Comparison of ENCODE assay signal across 2 cellular contexts in the genomic region with DNA sequence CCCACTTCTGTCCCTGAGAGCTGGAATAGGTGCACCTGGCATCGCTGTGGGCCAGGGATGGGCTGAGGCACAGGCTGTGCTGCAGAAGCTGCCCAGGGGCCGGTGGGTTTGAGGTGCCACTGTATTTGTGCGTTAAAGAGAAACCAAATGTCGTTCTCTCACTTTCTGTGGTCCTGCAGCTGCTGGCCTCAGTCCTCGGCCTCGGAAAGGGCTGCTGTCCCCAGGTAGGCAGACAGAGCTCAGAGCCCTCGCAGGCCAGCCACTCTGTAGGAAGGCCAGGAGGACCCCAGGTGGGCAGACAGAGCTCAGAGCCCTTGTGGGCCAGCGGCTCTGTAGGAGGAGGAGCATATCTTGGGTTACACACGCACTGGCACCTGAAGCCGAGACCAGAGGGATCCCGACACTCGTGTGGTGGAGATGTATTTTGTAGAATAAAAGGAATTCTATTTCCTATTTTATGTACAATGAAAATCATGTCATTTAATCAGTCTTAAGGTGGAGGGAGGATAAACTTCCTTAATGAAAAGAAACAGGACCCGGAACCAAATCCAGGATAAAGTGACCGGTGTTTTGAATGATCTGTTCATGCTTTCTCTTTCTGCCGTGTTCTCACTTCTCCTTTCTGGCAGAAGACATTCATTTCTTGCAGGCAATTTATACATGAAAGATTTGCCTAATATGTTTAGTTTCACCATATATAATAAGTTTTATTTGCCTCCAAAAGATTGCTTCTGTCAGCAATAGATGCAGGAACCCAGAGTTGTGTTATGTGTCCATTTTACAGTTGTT.
TF ChIP-seq lines count a peak whose summit lies in the region.

No MANE protein-coding gene starts in this region.

TF ChIP-seq in liver, 16 proteins besides CTCF, POLR2A, EP300 and RAD21:
- TF ChIP-seq, protein P1, sequence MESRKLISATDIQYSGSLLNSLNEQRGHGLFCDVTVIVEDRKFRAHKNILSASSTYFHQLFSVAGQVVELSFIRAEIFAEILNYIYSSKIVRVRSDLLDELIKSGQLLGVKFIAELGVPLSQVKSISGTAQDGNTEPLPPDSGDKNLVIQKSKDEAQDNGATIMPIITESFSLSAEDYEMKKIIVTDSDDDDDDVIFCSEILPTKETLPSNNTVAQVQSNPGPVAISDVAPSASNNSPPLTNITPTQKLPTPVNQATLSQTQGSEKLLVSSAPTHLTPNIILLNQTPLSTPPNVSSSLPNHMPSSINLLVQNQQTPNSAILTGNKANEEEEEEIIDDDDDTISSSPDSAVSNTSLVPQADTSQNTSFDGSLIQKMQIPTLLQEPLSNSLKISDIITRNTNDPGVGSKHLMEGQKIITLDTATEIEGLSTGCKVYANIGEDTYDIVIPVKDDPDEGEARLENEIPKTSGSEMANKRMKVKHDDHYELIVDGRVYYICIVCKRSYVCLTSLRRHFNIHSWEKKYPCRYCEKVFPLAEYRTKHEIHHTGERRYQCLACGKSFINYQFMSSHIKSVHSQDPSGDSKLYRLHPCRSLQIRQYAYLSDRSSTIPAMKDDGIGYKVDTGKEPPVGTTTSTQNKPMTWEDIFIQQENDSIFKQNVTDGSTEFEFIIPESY (IDR thresholded peaks at IDR 0.05): no peak
- TF ChIP-seq, protein P2, sequence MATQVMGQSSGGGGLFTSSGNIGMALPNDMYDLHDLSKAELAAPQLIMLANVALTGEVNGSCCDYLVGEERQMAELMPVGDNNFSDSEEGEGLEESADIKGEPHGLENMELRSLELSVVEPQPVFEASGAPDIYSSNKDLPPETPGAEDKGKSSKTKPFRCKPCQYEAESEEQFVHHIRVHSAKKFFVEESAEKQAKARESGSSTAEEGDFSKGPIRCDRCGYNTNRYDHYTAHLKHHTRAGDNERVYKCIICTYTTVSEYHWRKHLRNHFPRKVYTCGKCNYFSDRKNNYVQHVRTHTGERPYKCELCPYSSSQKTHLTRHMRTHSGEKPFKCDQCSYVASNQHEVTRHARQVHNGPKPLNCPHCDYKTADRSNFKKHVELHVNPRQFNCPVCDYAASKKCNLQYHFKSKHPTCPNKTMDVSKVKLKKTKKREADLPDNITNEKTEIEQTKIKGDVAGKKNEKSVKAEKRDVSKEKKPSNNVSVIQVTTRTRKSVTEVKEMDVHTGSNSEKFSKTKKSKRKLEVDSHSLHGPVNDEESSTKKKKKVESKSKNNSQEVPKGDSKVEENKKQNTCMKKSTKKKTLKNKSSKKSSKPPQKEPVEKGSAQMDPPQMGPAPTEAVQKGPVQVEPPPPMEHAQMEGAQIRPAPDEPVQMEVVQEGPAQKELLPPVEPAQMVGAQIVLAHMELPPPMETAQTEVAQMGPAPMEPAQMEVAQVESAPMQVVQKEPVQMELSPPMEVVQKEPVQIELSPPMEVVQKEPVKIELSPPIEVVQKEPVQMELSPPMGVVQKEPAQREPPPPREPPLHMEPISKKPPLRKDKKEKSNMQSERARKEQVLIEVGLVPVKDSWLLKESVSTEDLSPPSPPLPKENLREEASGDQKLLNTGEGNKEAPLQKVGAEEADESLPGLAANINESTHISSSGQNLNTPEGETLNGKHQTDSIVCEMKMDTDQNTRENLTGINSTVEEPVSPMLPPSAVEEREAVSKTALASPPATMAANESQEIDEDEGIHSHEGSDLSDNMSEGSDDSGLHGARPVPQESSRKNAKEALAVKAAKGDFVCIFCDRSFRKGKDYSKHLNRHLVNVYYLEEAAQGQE (IDR thresholded peaks at IDR 0.05): no peak
- TF ChIP-seq HNF4G (IDR thresholded peaks at IDR 0.05) (no peak), NR2F2 (IDR thresholded peaks at IDR 0.05) (no peak), EGR1 (IDR thresholded peaks at IDR 0.05; ENCODE audit: low read depth in 2 of 2) (no peak), TAF1 (conservative IDR thresholded peaks at IDR 0.05) (no peak)

TF ChIP-seq in HepG2, 621 proteins besides CTCF, POLR2A, EP300 and RAD21:
- TF ChIP-seq, protein P3, sequence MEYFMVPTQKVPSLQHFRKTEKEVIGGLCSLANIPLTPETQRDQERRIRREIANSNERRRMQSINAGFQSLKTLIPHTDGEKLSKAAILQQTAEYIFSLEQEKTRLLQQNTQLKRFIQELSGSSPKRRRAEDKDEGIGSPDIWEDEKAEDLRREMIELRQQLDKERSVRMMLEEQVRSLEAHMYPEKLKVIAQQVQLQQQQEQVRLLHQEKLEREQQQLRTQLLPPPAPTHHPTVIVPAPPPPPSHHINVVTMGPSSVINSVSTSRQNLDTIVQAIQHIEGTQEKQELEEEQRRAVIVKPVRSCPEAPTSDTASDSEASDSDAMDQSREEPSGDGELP (IDR thresholded peaks at IDR 0.05; ENCODE audit: borderline replicate concordance, low read depth): no peak
- 0 out of 4 replicates have a peak, but pooled peaks of 1 of the 2 experiments have one; percentile 0 for TF ChIP-seq MAFK (conservative IDR thresholded peaks at IDR 0.05 in 1 of 2, IDR thresholded peaks at IDR 0.05 in 1 of 2; ENCODE audit: low read length in 2 of 2)
TF ChIP-seq in HepG2: peak in this region for 1.
